ENCODE assay signal across 20 cellular contexts in genomic region chr7:51142741-51143390, GRCh38.
DNase-seq lines count a peak whose midpoint lies in the region; ATAC-seq and TF ChIP-seq lines count a peak whose summit lies in the region.
"Had no signal": no experiment of that assay in that cellular context is flagged by ENCODE, and none has a peak within 500 bp of the region (broad histone marks: within the 10 kb centered on the region; RNA-seq: fewer than 3 reads in every experiment).

No MANE protein-coding gene starts in this region.

- TF ChIP-seq CTCF in GM23338 (conservative IDR thresholded peaks at IDR 0.05; ENCODE audit: low read depth in 2 of 2) (no peak), lung (IDR thresholded peaks at IDR 0.05; ENCODE audit: control extremely low read depth, extremely low read depth) (no peak)

- H3K27me3 ChIP-seq in GM23338 (ENCODE audit: insufficient read depth) (no peaks in the 10 kb centered on the region), lung (ENCODE audit: control insufficient read depth, insufficient read depth) (no peaks in the 10 kb centered on the region)
- H3K27me3 ChIP-seq: SJSA1 had no signal

- no peak overlapping the region for H2AFZ ChIP-seq in GM23338
- H2AFZ ChIP-seq: PC-9 had no signal

- peaks cover 22% of the 10 kb centered on the region for H3K9me3 Mint-ChIP-seq in GM23338
- H3K9me3 Mint-ChIP-seq in naive thymus-derived CD8-positive, alpha-beta T cell = peaks cover 0 to 14% (median 4%) of the 10 kb centered on the region in 9 donors
- H3K9me3 Mint-ChIP-seq: CD8-positive, alpha-beta T cell had no signal

- H3K36me3 ChIP-seq in GM23338 (ENCODE audit: insufficient read depth) = peaks cover 2% of the 10 kb centered on the region; the same call in 1 of the 2 replicates
- H3K36me3 ChIP-seq in lung (ENCODE audit: control insufficient read depth in 2 of 2, insufficient read depth in 2 of 2, low read length in 2 of 2) = no peaks in the 10 kb centered on the region
- H3K36me3 ChIP-seq: SJSA1 had no signal

- H3K9me3 ChIP-seq in T-helper 17 cell (ENCODE audit: control insufficient read depth, low read length, poor library complexity, severe bottlenecking) = no peaks in the 10 kb centered on the region
- peaks cover 0 to 8% of the 10 kb centered on the region in 2 donors for H3K9me3 ChIP-seq in lung (ENCODE audit: control insufficient read depth in 2 of 2, insufficient read depth in 1 of 2, low read length in 1 of 2)
- H3K9me3 ChIP-seq: SJSA1 had no signal

- 0 out of 2 replicates have a peak, but pooled peaks cover 3% of the 10 kb centered on the region for H4K20me1 ChIP-seq in GM23338 (replicated peaks; ENCODE audit: insufficient read depth)

- peaks cover 6% of the 10 kb centered on the region for H3K27me3 Mint-ChIP-seq in GM23338 (ENCODE audit: insufficient read depth, low read depth, poor library complexity)
- H3K27me3 Mint-ChIP-seq in T-helper 17 cell = peaks cover 12% of the 10 kb centered on the region
- H3K27me3 Mint-ChIP-seq in naive thymus-derived CD8-positive, alpha-beta T cell = peaks cover 0 to 7% (median 3%) of the 10 kb centered on the region in 5 donors

- DNase-seq in GM23338 (ENCODE audit: low spot score) (peak; percentile 12), T-helper 17 cell (no peak), lung (ENCODE audit: low spot score) (peak; percentile 22), dedifferentiated amniotic fluid mesenchymal stem cell (ENCODE audit: extremely low spot score) (no peak), kidney glomerular epithelial cell (lab: John Stamatoyannopoulos, UW) (no peak)
- no peak for DNase-seq in naive thymus-derived CD8-positive, alpha-beta T cell
- DNase-seq: ACHN; AML-193; CD8-positive, alpha-beta T cell; DND-41; KG1; NCI-H1436; NCI-H2081; NCI-H510A; NCI-H82; PC-9 had no signal

- POLR2A ChIA-PET in naive thymus-derived CD8-positive, alpha-beta T cell (lab: Charles Lee) = no interaction called here

- peaks cover 8% of the 10 kb centered on the region; the same call in 1 of the 2 replicates for H3K79me2 ChIP-seq in GM23338 (replicated peaks; ENCODE audit: insufficient read depth)

- ATAC-seq in GM23338 (no peak), T-helper 17 cell (no peak), lung (ENCODE audit: insufficient read depth, low FRiP score) (no peak)
- ATAC-seq in naive thymus-derived CD8-positive, alpha-beta T cell = no peak
- ATAC-seq: CD8-positive, alpha-beta T cell; HCT116; HepG2 had no signal

- peaks cover 30% of the 10 kb centered on the region for H3K4me1 Mint-ChIP-seq in GM23338
- H3K4me1 Mint-ChIP-seq in T-helper 17 cell = peaks cover 3% of the 10 kb centered on the region
- H3K4me1 Mint-ChIP-seq in naive thymus-derived CD8-positive, alpha-beta T cell = peaks cover 0 to 4% (median 1%) of the 10 kb centered on the region in 4 donors

- peaks cover 21% of the 10 kb centered on the region for H3K4me1 ChIP-seq in GM23338 (ENCODE audit: insufficient read depth)
- peaks cover 8 to 12% of the 10 kb centered on the region in 2 donors for H3K4me1 ChIP-seq in lung (ENCODE audit: control insufficient read depth in 2 of 2, insufficient read depth in 2 of 2, low read length in 2 of 2)
- H3K4me1 ChIP-seq: SJSA1 had no signal

- H3K4me3 ChIP-seq in GM23338 (no peak overlapping the region), lung (no peak overlapping the region)
- H3K4me3 ChIP-seq: PC-9, SJSA1 had no signal

- H3F3A ChIP-seq in GM23338 (replicated peaks; ENCODE audit: low read depth) = no peaks in the 10 kb centered on the region

- H3K27ac ChIP-seq in GM23338 (ENCODE audit: low read depth) = 0 out of 2 replicates have a peak overlapping the region, but pooled peaks have one; percentile 52
- no peak overlapping the region for H3K27ac ChIP-seq in lung (ENCODE audit: low read depth in 1 of 2, low read length in 1 of 2)
- H3K27ac ChIP-seq in temporal lobe (ENCODE audit: low read depth, low read length) = peak overlapping the region; percentile 46
- H3K27ac ChIP-seq: PC-9, SJSA1 had no signal

- H3K36me3 Mint-ChIP-seq in GM23338 (ENCODE audit: low read depth) (peaks cover 25% of the 10 kb centered on the region), T-helper 17 cell (ENCODE audit: low read depth) (peaks cover 2% of the 10 kb centered on the region)
- H3K36me3 Mint-ChIP-seq in naive thymus-derived CD8-positive, alpha-beta T cell = no peaks in the 10 kb centered on the region
- H3K36me3 Mint-ChIP-seq: CD8-positive, alpha-beta T cell had no signal

- H3K9me2 ChIP-seq in GM23338 (ENCODE audit: insufficient read depth) = no peaks in the 10 kb centered on the region

- peak overlapping the region; percentile 15; the same call in 1 of the 2 replicates for H3K27ac Mint-ChIP-seq in GM23338
- peak overlapping the region; percentile 70 for H3K27ac Mint-ChIP-seq in T-helper 17 cell
- peak overlapping the region in 1 of 10 donors; percentile 46 for H3K27ac Mint-ChIP-seq in naive thymus-derived CD8-positive, alpha-beta T cell
- H3K27ac Mint-ChIP-seq: CD8-positive, alpha-beta T cell had no signal

- no peak overlapping the region; the same call in 1 of the 2 replicates for H3K4me2 ChIP-seq in GM23338
- H3K4me2 ChIP-seq: PC-9 had no signal

- H3K4me3 Mint-ChIP-seq in GM23338 (no peak overlapping the region), T-helper 17 cell (no peak overlapping the region)
- H3K4me3 Mint-ChIP-seq in naive thymus-derived CD8-positive, alpha-beta T cell = no peak overlapping the region
- H3K4me3 Mint-ChIP-seq: CD8-positive, alpha-beta T cell had no signal

- WGBS in lung, 2 donors = 69 to 73% methylated on average over 6 of the region's 6 CpGs

TF ChIP-seq in GM23338, 12 proteins besides CTCF, POLR2A, EP300 and RAD21:
- TF ChIP-seq ZNF114 (CRISPR knock-in tag; IDR thresholded peaks at IDR 0.05) = no peak

Comparison
In these comparisons a context has a peak if more than half of its experiments do, and no peak if none do; other contexts are left out.
1. DNase-seq: peak in GM23338 (single experiment) and lung (single experiment); none in T-helper 17 cell (0 of 3), dedifferentiated amniotic fluid mesenchymal stem cell (single experiment), kidney glomerular epithelial cell (single experiment) and naive thymus-derived CD8-positive, alpha-beta T cell (0 of 10).
2. H3K27ac ChIP-seq: peak in GM23338 (single experiment) and temporal lobe (single experiment); none in lung (0 of 2).